In genomic region chr2:219420687-219421086, GRCh38 we compare ENCODE assay signal across 17 cellular contexts. TPM values are rescaled to one million over a fixed set of nuclear protein-coding genes. Genes with fewer than 3 reads are reported as not detected.
"Had no signal": no experiment of that assay in that cellular context is flagged by ENCODE, and none has a peak within 500 bp of the region (broad histone marks: within the 10 kb centered on the region; RNA-seq: fewer than 3 reads in every experiment).

No MANE protein-coding gene starts in this region.

- H3K36me3 ChIP-seq: cardiac muscle cell, left lung had no signal

- H3K4me3 ChIP-seq: cardiac muscle cell, left lung, skin epidermis had no signal

- H3K27me3 ChIP-seq: cardiac muscle cell had no signal

- H3K27ac ChIP-seq: left lung, skin epidermis had no signal

- H3K9me3 ChIP-seq: left lung had no signal

- DNase-seq: activated CD4-positive, alpha-beta T cell treated with anti-CD3 and anti-CD28 coated beads, Interleukin-2, amount 50 U/mL, for 1 hour; activated CD4-positive, CD25-positive, alpha-beta regulatory T cell; activated naive CD4-positive, alpha-beta T cell treated with anti-CD3 and anti-CD28 coated beads, Interleukin-2, amount 10 ng/mL, durations not matched to agents 7 days and 5 days; activated T-cell treated with anti-CD3 and anti-CD28 coated beads for 4 hours; effector memory CD4-positive, alpha-beta T cell; glutamatergic neuron; left lung; mesenchymal stem cell; SIG-M5; stimulated activated CD4-positive, alpha-beta T cell treated with anti-CD3 and anti-CD28 coated beads, Interleukin-4, amount 100 ng/mL, for 4 hours; trophoblast cell had no signal

- ATAC-seq: left lung had no signal

RNA-seq across cellular contexts. Expression of gene DES, which starts 2.5 kb away (rescaled TPM):
- total RNA-seq: activated CD8-positive, alpha-beta memory T cell treated with anti-CD3 and anti-CD28 coated beads for 36 hours; activated T-helper 2 cell treated with anti-CD3 and anti-CD28 coated beads, Interferon-gamma antibody, Interleukin-2, Interleukin-4, amounts not matched to agents 10 μg/mL and 5 μg/mL and 100 μg/mL, durations not matched to agents 14 hours and 24 hours and 36 hours; epithelial cell of proximal tubule; T-helper 2 cell treated with Interferon-gamma antibody and Interleukin-4, amounts not matched to agents 100 ng/mL and 5 ng/mL, for 36 hours had no signal

RNA-seq across cellular contexts. Expression of gene SPEG, which starts 14.0 kb away (rescaled TPM):
- total RNA-seq: activated T-helper 2 cell treated with anti-CD3 and anti-CD28 coated beads, Interferon-gamma antibody, Interleukin-2, Interleukin-4, amounts not matched to agents 10 μg/mL and 5 μg/mL and 100 μg/mL, durations not matched to agents 14 hours and 24 hours and 36 hours had no signal
